Comparison of ENCODE assay signal across 20 cellular contexts in the genomic region with DNA sequence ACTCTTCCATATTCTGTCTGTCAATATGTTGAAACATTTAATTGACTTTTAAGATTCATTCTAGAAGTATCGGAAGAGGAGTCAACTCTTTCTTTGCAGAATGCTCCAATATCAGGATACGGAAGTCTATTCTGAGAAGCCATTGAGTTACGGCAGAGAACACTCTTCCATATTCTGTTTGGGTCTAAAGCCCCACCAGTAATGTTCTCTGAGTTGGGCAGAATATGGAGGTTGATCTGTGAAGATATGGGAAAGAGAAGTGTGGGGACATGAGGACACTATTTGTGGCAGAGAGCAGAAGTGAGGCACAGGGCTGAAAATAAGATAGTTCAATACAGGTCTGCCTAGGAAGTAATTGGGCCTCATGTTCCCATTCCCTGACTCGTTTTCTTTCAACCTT.
"Had no signal": no experiment of that assay in that cellular context is flagged by ENCODE, and none has a peak within 500 bp of the region (broad histone marks: within the 10 kb centered on the region; RNA-seq: fewer than 3 reads in every experiment).

No MANE protein-coding gene starts in this region.

- H2AFZ ChIP-seq: PC-9 had no signal

- H3K9me3 ChIP-seq: SJCRH30 had no signal

- H3K9ac ChIP-seq: KMS-11 had no signal

- H3K4me1 ChIP-seq: SJCRH30 had no signal

- H3K27me3 ChIP-seq: SJCRH30 had no signal

- H3K27ac ChIP-seq: KMS-11, PC-9, RWPE1, SJCRH30, SK-N-MC had no signal

- H3K36me3 ChIP-seq: SJCRH30 had no signal

- H3K4me3 ChIP-seq: PC-9, SJCRH30, SK-N-MC had no signal

- H3K4me2 ChIP-seq: KMS-11, PC-9 had no signal

- DNase-seq: Karpas-422, NCI-H1048, NCI-H1436, NCI-H1694, NCI-H187, NCI-H2081 treated with DMSO at 0.1 percent for 48 hours, NCI-H2107, NCI-H2171, NCI-H226, NCI-H446 treated with DMSO at 0.1 percent for 48 hours, NCI-H510A, NCI-H524, NCI-H526 treated with DMSO at 0.1 percent for 48 hours, PC-9, SHP77, SIG-M5, SJCRH30 had no signal
